Comparison of ENCODE assay signal across 8 cellular contexts in the genomic region with DNA sequence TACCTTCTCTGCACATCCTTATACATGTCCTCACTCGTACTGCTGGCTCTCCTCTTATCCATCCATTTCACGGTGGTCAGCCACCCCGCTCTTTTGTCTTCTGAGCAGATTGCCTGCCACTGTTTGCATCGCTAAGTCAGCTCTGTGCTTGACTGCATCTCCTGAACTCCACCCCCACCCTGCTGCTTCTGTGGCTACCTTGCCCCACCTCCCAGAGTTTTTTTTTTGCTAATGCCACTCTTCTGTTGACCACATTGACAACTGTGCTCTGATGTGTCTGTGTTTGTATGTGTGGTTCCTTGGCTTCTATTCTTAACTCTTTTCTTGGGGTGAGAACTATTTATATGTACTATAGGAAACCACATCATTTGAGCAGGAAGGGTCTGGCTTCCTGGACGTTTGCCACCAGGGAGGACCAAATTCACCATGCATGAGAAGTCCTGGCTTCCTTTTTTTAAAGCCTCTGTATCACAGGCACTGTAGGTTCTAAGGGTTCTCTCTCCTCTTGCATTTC. TPM values are rescaled to one million over a fixed set of nuclear protein-coding genes. Genes with fewer than 3 reads are reported as not detected.
A peak's percentile ranks its signal among the peaks of the same experiment; 100 is the strongest.
DNase-seq lines count a peak whose midpoint lies in the region; ATAC-seq and TF ChIP-seq lines count a peak whose summit lies in the region.

No MANE protein-coding gene starts in this region.

- H3K9me3 Mint-ChIP-seq in T-helper 2 cell treated with Interferon-gamma antibody and Interleukin-4, amounts not matched to agents 5 μg/mL and 100 μg/mL, for 36 hours = no peaks in the 10 kb centered on the region
- peaks cover 0 to 3% (median 0%) of the 10 kb centered on the region in 9 donors for H3K9me3 Mint-ChIP-seq in naive thymus-derived CD8-positive, alpha-beta T cell

- no peaks in the 10 kb centered on the region for H3K36me3 ChIP-seq in DOHH2 (ENCODE audit: control insufficient read depth, low read length)

- no peak for TF ChIP-seq CTCF in DOHH2 (IDR thresholded peaks at IDR 0.05; ENCODE audit: low read depth, low read length, poor library complexity, severe bottlenecking)

- peaks cover 73% of the 10 kb centered on the region for H3K27me3 ChIP-seq in DOHH2 (ENCODE audit: control insufficient read depth, low read length)

- peak overlapping the region; percentile 25 for H3K4me3 ChIP-seq in DOHH2 (ENCODE audit: low read length)

- H3K79me2 ChIP-seq in DOHH2 (ENCODE audit: control insufficient read depth, low read length) = no peaks in the 10 kb centered on the region

- H3K9me2 ChIP-seq in DOHH2 (replicated peaks; ENCODE audit: control insufficient read depth, low read length) = no peaks in the 10 kb centered on the region

- no peak overlapping the region for H3K27ac ChIP-seq in DOHH2 (ENCODE audit: low read depth, low read length)

- H3K9me3 ChIP-seq in DOHH2 (ENCODE audit: control insufficient read depth, insufficient read depth, low read length) = no peaks in the 10 kb centered on the region

- POLR2A ChIA-PET in naive thymus-derived CD8-positive, alpha-beta T cell (lab: Charles Lee) = interaction anchor here (1.5 kb wide), 1 partner anchor 10 kb away, joined by 6 read pairs; no protein-coding TSS in a partner anchor

- H3K4me2 ChIP-seq in DOHH2 (ENCODE audit: low read length) = peak overlapping the region; percentile 56

- peak; percentile 88 for ATAC-seq in GM19372 (IDR thresholded peaks at IDR 0.05; ENCODE audit: low read depth, unreplicated experiment)
- ATAC-seq in HG03175 (IDR thresholded peaks at IDR 0.05; ENCODE audit: unreplicated experiment) = peak; percentile 90
- ATAC-seq in naive thymus-derived CD8-positive, alpha-beta T cell = peak; percentile 37 to 48

- H3K27ac Mint-ChIP-seq in T-helper 2 cell treated with Interferon-gamma antibody and Interleukin-4, amounts not matched to agents 5 μg/mL and 100 μg/mL, for 36 hours = peak overlapping the region; percentile 4
- H3K27ac Mint-ChIP-seq in naive thymus-derived CD8-positive, alpha-beta T cell = peak overlapping the region in 5 of 10 donors; percentile 12 to 59 (median 37)

- peaks cover 17% of the 10 kb centered on the region for H3K4me1 Mint-ChIP-seq in T-helper 2 cell treated with Interferon-gamma antibody and Interleukin-4, amounts not matched to agents 5 μg/mL and 100 μg/mL, for 36 hours (ENCODE audit: low read depth)
- peaks cover 11 to 67% (median 16%) of the 10 kb centered on the region in 4 donors for H3K4me1 Mint-ChIP-seq in naive thymus-derived CD8-positive, alpha-beta T cell

- peaks cover 11% of the 10 kb centered on the region; the same call in 1 of the 2 replicates for H3F3A ChIP-seq in DOHH2 (ENCODE audit: control insufficient read depth, insufficient read depth)

- H3K4me1 ChIP-seq in DOHH2 (ENCODE audit: control insufficient read depth, low read length) = peaks cover 31% of the 10 kb centered on the region

- H3K4me3 Mint-ChIP-seq in T-helper 2 cell treated with Interferon-gamma antibody and Interleukin-4, amounts not matched to agents 5 μg/mL and 100 μg/mL, for 36 hours = peak overlapping the region; percentile 63
- H3K4me3 Mint-ChIP-seq in naive thymus-derived CD8-positive, alpha-beta T cell = peak overlapping the region; percentile 0 to 72 (median 36)

- no peaks in the 10 kb centered on the region for H4K20me1 ChIP-seq in DOHH2 (ENCODE audit: control insufficient read depth, insufficient read depth, low read depth, low read length)

- peaks cover 52% of the 10 kb centered on the region for H3K27me3 Mint-ChIP-seq in T-helper 2 cell treated with Interferon-gamma antibody and Interleukin-4, amounts not matched to agents 5 μg/mL and 100 μg/mL, for 36 hours (ENCODE audit: low read depth)
- peaks cover 0 to 3% (median 0%) of the 10 kb centered on the region in 5 donors for H3K27me3 Mint-ChIP-seq in naive thymus-derived CD8-positive, alpha-beta T cell

- DNase-seq in T-helper 2 cell treated with Interferon-gamma antibody and Interleukin-4, amounts not matched to agents 5 μg/mL and 100 μg/mL, for 36 hours (ENCODE audit: low spot score) = no peak
- no peak for DNase-seq in naive thymus-derived CD8-positive, alpha-beta T cell
- DNase-seq in NCI-H1436 (lab: John Stamatoyannopoulos, UW) = no peak
- no peak for DNase-seq in cerebellar nuclear complex (lab: John Stamatoyannopoulos, UW)
- DNase-seq in SHP77 treated with DMSO at 0.1 percent for 48 hours (lab: John Stamatoyannopoulos, UW) = no peak

- H3K36me3 Mint-ChIP-seq in T-helper 2 cell treated with Interferon-gamma antibody and Interleukin-4, amounts not matched to agents 5 μg/mL and 100 μg/mL, for 36 hours (ENCODE audit: low read depth) = no peaks in the 10 kb centered on the region
- no peaks in the 10 kb centered on the region for H3K36me3 Mint-ChIP-seq in naive thymus-derived CD8-positive, alpha-beta T cell

RNA-seq across cellular contexts. Expression of gene MTMR10, which starts 12.8 kb away (rescaled TPM):
- total RNA-seq in naive thymus-derived CD8-positive, alpha-beta T cell = 10 to 100 TPM; 40.4 to 40.8 TPM
- polyA plus RNA-seq in naive thymus-derived CD8-positive, alpha-beta T cell = 1 to 10 TPM; 3.4 to 9.8 (median 4.6) TPM
